Comparison of ENCODE assay signal across 1 cellular context in the genomic region with DNA sequence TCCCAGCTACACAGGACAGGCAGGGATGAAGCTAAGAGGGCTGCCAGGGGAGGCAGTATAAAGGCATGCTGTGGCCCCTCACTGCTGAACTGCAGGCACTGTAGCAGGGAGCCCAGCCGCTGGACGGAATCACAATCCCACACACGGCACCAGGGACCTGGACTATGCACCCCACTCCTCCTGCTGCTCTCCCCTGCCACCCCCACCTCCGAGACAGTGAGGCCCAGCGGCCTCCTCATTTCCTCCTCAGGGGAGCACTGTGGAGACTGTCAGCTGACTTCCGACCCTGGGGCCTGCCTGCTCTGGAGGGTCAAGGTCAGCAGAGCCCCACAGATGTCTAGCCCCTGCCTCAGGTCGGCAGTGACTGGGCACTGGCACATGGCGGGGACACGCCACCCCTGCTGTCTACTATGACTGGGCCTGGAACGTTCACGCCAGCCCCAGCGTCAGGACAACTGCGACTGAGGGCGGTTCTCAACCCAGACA.
TF ChIP-seq lines count a peak whose summit lies in the region.

No MANE protein-coding gene starts in this region.

TF ChIP-seq in HepG2, 621 proteins besides CTCF, POLR2A, EP300 and RAD21 (continued from another document and continues in another):
- TF ChIP-seq ZNF740 (CRISPR knock-in tag; IDR thresholded peaks at IDR 0.05) (no peak), TSC22D2 (CRISPR knock-in tag; IDR thresholded peaks at IDR 0.05; ENCODE audit: borderline replicate concordance) (no peak), ZNF761 (CRISPR knock-in tag; conservative IDR thresholded peaks at IDR 0.05) (0 out of 2 replicates have a peak, but pooled peaks have one; percentile 30), ZNF253 (CRISPR knock-in tag; IDR thresholded peaks at IDR 0.05; ENCODE audit: borderline replicate concordance) (no peak), ATRX (CRISPR knock-in tag; IDR thresholded peaks at IDR 0.05; ENCODE audit: borderline replicate concordance) (no peak), PATZ1 (CRISPR knock-in tag; IDR thresholded peaks at IDR 0.05) (peak; percentile 83), FOXA3 (CRISPR knock-in tag; IDR thresholded peaks at IDR 0.05) (0 out of 2 replicates have a peak, but pooled peaks have one; percentile 9), PCBP1 (IDR thresholded peaks at IDR 0.05; ENCODE audit: borderline replicate concordance, low read depth, low read length) (0 out of 2 replicates have a peak, but pooled peaks have one; percentile 41), ARID2 (CRISPR knock-in tag; IDR thresholded peaks at IDR 0.05; ENCODE audit: borderline replicate concordance) (no peak), ZNF350 (CRISPR knock-in tag; IDR thresholded peaks at IDR 0.05; ENCODE audit: borderline replicate concordance, low read depth) (no peak), RNF219 (CRISPR knock-in tag; IDR thresholded peaks at IDR 0.05) (no peak), KMT2B (CRISPR knock-in tag; IDR thresholded peaks at IDR 0.05) (no peak), HIC2 (CRISPR knock-in tag; IDR thresholded peaks at IDR 0.05; ENCODE audit: low read depth) (peak; percentile 86; the same call in 1 of the 2 replicates), IRF2 (CRISPR knock-in tag; IDR thresholded peaks at IDR 0.05) (no peak), SMAD1 (CRISPR knock-in tag; IDR thresholded peaks at IDR 0.05; ENCODE audit: borderline replicate concordance, low read depth) (no peak), NCOR1 (IDR thresholded peaks at IDR 0.05; ENCODE audit: borderline replicate concordance, low read length) (no peak; the same call in 1 of the 2 replicates), FOXM1 (CRISPR knock-in tag; IDR thresholded peaks at IDR 0.05) (no peak), ZNF296 (CRISPR knock-in tag; conservative IDR thresholded peaks at IDR 0.05) (peak; percentile 49; the same call in 1 of the 2 replicates), ZNF337 (CRISPR knock-in tag; IDR thresholded peaks at IDR 0.05; ENCODE audit: borderline replicate concordance, low read depth) (no peak)
- TF ChIP-seq, protein P1, sequence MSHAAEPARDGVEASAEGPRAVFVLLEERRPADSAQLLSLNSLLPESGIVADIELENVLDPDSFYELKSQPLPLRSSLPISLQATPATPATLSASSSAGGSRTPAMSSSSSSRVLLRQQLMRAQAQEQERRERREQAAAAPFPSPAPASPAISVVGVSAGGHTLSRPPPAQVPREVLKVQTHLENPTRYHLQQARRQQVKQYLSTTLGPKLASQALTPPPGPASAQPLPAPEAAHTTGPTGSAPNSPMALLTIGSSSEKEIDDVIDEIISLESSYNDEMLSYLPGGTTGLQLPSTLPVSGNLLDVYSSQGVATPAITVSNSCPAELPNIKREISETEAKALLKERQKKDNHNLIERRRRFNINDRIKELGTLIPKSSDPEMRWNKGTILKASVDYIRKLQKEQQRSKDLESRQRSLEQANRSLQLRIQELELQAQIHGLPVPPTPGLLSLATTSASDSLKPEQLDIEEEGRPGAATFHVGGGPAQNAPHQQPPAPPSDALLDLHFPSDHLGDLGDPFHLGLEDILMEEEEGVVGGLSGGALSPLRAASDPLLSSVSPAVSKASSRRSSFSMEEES (CRISPR knock-in tag; IDR thresholded peaks at IDR 0.05): peak; percentile 80
- TF ChIP-seq, protein P2, sequence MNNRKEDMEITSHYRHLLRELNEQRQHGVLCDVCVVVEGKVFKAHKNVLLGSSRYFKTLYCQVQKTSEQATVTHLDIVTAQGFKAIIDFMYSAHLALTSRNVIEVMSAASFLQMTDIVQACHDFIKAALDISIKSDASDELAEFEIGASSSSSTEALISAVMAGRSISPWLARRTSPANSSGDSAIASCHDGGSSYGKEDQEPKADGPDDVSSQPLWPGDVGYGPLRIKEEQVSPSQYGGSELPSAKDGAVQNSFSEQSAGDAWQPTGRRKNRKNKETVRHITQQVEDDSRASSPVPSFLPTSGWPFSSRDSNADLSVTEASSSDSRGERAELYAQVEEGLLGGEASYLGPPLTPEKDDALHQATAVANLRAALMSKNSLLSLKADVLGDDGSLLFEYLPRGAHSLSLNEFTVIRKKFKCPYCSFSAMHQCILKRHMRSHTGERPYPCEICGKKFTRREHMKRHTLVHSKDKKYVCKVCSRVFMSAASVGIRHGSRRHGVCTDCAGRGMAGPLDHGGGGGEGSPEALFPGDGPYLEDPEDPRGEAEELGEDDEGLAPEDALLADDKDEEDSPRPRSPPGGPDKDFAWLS (CRISPR knock-in tag; IDR thresholded peaks at IDR 0.05; ENCODE audit: borderline replicate concordance): 0 out of 2 replicates have a peak, but pooled peaks have one; percentile 19
- TF ChIP-seq, protein P3, sequence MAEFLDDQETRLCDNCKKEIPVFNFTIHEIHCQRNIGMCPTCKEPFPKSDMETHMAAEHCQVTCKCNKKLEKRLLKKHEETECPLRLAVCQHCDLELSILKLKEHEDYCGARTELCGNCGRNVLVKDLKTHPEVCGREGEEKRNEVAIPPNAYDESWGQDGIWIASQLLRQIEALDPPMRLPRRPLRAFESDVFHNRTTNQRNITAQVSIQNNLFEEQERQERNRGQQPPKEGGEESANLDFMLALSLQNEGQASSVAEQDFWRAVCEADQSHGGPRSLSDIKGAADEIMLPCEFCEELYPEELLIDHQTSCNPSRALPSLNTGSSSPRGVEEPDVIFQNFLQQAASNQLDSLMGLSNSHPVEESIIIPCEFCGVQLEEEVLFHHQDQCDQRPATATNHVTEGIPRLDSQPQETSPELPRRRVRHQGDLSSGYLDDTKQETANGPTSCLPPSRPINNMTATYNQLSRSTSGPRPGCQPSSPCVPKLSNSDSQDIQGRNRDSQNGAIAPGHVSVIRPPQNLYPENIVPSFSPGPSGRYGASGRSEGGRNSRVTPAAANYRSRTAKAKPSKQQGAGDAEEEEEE (CRISPR knock-in tag; IDR thresholded peaks at IDR 0.05; ENCODE audit: borderline replicate concordance): no peak
- TF ChIP-seq, protein P4, sequence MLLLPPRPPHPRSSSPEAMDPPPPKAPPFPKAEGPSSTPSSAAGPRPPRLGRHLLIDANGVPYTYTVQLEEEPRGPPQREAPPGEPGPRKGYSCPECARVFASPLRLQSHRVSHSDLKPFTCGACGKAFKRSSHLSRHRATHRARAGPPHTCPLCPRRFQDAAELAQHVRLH (CRISPR knock-in tag; IDR thresholded peaks at IDR 0.05; ENCODE audit: borderline replicate concordance, low read depth): no peak
- TF ChIP-seq, protein P5, sequence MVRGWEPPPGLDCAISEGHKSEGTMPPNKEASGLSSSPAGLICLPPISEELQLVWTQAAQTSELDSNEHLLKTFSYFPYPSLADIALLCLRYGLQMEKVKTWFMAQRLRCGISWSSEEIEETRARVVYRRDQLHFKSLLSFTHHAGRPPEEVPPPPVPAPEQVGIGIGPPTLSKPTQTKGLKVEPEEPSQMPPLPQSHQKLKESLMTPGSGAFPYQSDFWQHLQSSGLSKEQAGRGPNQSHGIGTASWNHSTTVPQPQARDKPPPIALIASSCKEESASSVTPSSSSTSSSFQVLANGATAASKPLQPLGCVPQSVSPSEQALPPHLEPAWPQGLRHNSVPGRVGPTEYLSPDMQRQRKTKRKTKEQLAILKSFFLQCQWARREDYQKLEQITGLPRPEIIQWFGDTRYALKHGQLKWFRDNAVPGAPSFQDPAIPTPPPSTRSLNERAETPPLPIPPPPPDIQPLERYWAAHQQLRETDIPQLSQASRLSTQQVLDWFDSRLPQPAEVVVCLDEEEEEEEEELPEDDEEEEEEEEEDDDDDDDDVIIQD (CRISPR knock-in tag; IDR thresholded peaks at IDR 0.05; ENCODE audit: low read depth): 0 out of 2 replicates have a peak, but pooled peaks have one; percentile 40
- TF ChIP-seq, protein P6, sequence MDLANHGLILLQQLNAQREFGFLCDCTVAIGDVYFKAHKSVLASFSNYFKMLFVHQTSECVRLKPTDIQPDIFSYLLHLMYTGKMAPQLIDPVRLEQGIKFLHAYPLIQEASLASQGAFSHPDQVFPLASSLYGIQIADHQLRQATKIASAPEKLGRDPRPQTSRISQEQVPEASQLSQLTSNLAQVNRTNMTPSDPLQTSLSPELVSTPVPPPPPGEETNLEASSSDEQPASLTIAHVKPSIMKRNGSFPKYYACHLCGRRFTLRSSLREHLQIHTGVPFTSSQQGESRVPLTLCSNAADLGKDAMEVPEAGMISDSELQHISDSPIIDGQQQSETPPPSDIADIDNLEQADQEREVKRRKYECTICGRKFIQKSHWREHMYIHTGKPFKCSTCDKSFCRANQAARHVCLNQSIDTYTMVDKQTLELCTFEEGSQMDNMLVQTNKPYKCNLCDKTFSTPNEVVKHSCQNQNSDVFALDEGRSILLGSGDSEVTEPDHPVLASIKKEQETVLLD (CRISPR knock-in tag; IDR thresholded peaks at IDR 0.05; ENCODE audit: low read depth): no peak
- TF ChIP-seq, protein P7, sequence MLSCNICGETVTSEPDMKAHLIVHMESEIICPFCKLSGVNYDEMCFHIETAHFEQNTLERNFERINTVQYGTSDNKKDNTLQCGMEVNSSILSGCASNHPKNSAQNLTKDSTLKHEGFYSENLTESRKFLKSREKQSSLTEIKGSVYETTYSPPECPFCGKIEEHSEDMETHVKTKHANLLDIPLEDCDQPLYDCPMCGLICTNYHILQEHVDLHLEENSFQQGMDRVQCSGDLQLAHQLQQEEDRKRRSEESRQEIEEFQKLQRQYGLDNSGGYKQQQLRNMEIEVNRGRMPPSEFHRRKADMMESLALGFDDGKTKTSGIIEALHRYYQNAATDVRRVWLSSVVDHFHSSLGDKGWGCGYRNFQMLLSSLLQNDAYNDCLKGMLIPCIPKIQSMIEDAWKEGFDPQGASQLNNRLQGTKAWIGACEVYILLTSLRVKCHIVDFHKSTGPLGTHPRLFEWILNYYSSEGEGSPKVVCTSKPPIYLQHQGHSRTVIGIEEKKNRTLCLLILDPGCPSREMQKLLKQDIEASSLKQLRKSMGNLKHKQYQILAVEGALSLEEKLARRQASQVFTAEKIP (CRISPR knock-in tag; IDR thresholded peaks at IDR 0.05; ENCODE audit: borderline replicate concordance): no peak
- TF ChIP-seq, protein P8, sequence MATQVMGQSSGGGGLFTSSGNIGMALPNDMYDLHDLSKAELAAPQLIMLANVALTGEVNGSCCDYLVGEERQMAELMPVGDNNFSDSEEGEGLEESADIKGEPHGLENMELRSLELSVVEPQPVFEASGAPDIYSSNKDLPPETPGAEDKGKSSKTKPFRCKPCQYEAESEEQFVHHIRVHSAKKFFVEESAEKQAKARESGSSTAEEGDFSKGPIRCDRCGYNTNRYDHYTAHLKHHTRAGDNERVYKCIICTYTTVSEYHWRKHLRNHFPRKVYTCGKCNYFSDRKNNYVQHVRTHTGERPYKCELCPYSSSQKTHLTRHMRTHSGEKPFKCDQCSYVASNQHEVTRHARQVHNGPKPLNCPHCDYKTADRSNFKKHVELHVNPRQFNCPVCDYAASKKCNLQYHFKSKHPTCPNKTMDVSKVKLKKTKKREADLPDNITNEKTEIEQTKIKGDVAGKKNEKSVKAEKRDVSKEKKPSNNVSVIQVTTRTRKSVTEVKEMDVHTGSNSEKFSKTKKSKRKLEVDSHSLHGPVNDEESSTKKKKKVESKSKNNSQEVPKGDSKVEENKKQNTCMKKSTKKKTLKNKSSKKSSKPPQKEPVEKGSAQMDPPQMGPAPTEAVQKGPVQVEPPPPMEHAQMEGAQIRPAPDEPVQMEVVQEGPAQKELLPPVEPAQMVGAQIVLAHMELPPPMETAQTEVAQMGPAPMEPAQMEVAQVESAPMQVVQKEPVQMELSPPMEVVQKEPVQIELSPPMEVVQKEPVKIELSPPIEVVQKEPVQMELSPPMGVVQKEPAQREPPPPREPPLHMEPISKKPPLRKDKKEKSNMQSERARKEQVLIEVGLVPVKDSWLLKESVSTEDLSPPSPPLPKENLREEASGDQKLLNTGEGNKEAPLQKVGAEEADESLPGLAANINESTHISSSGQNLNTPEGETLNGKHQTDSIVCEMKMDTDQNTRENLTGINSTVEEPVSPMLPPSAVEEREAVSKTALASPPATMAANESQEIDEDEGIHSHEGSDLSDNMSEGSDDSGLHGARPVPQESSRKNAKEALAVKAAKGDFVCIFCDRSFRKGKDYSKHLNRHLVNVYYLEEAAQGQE (IDR thresholded peaks at IDR 0.05; ENCODE audit: borderline replicate concordance in 1 of 2, low read depth in 1 of 2, low read length in 2 of 2): no peak
